13 cellular contexts compared by ENCODE assay signal in the genomic region with DNA sequence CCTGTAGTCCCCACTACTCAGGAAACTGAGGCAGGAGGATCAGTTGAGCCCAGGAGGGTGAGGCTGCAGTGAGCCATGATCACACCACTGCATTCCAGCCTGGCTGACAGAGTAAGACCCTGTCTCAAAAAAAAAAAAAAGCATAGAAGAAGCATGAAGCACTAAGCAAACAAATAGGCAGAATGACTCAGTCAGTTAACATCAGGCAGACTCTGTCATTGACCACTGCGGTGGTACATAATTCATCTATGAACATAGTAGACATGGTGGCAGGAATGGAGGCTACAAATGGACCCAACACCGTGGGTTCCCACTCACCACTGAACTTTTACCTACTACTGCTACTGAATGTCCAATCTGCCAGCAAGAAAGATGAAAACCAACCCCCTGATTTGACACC. TPM values are rescaled to one million over a fixed set of nuclear protein-coding genes. Genes with fewer than 3 reads are reported as not detected.
A peak's percentile ranks its signal among the peaks of the same experiment; 100 is the strongest.
DNase-seq lines count a peak whose midpoint lies in the region; ATAC-seq and TF ChIP-seq lines count a peak whose summit lies in the region.
"Had no signal": no experiment of that assay in that cellular context is flagged by ENCODE, and none has a peak within 500 bp of the region (broad histone marks: within the 10 kb centered on the region; RNA-seq: fewer than 3 reads in every experiment).

No MANE protein-coding gene starts in this region.

- peaks cover 21 to 24% of the 10 kb centered on the region in 2 donors for H3K27me3 Mint-ChIP-seq in stimulated activated naive B cell treated with anti-CD40 and anti-IgM and Interleukin-4, amounts not matched to agents 10 μg/mL and 1 μg/mL and 100 μg/mL, for 72 hours

- H3K27ac Mint-ChIP-seq in stimulated activated naive B cell treated with anti-CD40 and anti-IgM and Interleukin-4, amounts not matched to agents 10 μg/mL and 1 μg/mL and 100 μg/mL, for 72 hours: no peak overlapping the region
- H3K27ac Mint-ChIP-seq: activated naive CD4-positive, alpha-beta T cell treated with anti-CD3 and anti-CD28 coated beads, Interleukin-2, amount 50 U/mL, for 72 hours had no signal

- H3K4me1 Mint-ChIP-seq in stimulated activated naive B cell treated with anti-CD40 and anti-IgM and Interleukin-4, amounts not matched to agents 10 μg/mL and 1 μg/mL and 100 μg/mL, for 72 hours: peaks cover 0 to 2% of the 10 kb centered on the region in 2 donors

- DNase-seq in AG09309 (ENCODE audit: low read depth) (peak; percentile 27), HT1080 (ENCODE audit: low read depth) (peak; percentile 92), amniotic epithelial cell (ENCODE audit: low read depth) (peak; percentile 54), iris pigment epithelial cell (ENCODE audit: low read depth) (peak; percentile 88), NCI-H146 (lab: John Stamatoyannopoulos, UW) (no peak)
- DNase-seq in stimulated activated naive B cell treated with anti-CD40 and anti-IgM and Interleukin-4, amounts not matched to agents 10 μg/mL and 1 μg/mL and 100 μg/mL, for 72 hours: no peak
- DNase-seq: cortex of kidney, head of caudate nucleus, nucleus accumbens had no signal

- no peaks in the 10 kb centered on the region for H3K9me3 Mint-ChIP-seq in stimulated activated naive B cell treated with anti-CD40 and anti-IgM and Interleukin-4, amounts not matched to agents 10 μg/mL and 1 μg/mL and 100 μg/mL, for 72 hours
- H3K9me3 Mint-ChIP-seq: activated naive CD4-positive, alpha-beta T cell treated with anti-CD3 and anti-CD28 coated beads, Interleukin-2, amount 50 U/mL, for 72 hours had no signal

- TF ChIP-seq CTCF in AG09309 (IDR thresholded peaks at IDR 0.05; ENCODE audit: control insufficient read depth, insufficient read depth, low read depth, low read length, missing control alignments): no peak

- no peak overlapping the region for H3K4me3 Mint-ChIP-seq in stimulated activated naive B cell treated with anti-CD40 and anti-IgM and Interleukin-4, amounts not matched to agents 10 μg/mL and 1 μg/mL and 100 μg/mL, for 72 hours

- no peak for ATAC-seq in GM19023 (IDR thresholded peaks at IDR 0.05; ENCODE audit: unreplicated experiment)
- no peak for ATAC-seq in GM19455 (IDR thresholded peaks at IDR 0.05; ENCODE audit: unreplicated experiment)
- ATAC-seq in stimulated activated naive B cell treated with anti-CD40 and anti-IgM and Interleukin-4, amounts not matched to agents 10 μg/mL and 1 μg/mL and 100 μg/mL, for 72 hours (replicated peaks): no peak
- ATAC-seq: activated naive CD4-positive, alpha-beta T cell treated with anti-CD3 and anti-CD28 coated beads, Interleukin-2, amount 50 U/mL, for 72 hours had no signal

- no peak overlapping the region for H3K4me3 ChIP-seq in AG09309 (ENCODE audit: control insufficient read depth, low read depth, low read length)
- H3K4me3 ChIP-seq: BLaER1 had no signal

- no peaks in the 10 kb centered on the region for H3K36me3 Mint-ChIP-seq in stimulated activated naive B cell treated with anti-CD40 and anti-IgM and Interleukin-4, amounts not matched to agents 10 μg/mL and 1 μg/mL and 100 μg/mL, for 72 hours
- H3K36me3 Mint-ChIP-seq: activated naive CD4-positive, alpha-beta T cell treated with anti-CD3 and anti-CD28 coated beads, Interleukin-2, amount 50 U/mL, for 72 hours had no signal

RNA-seq across cellular contexts. Expression of gene ASXL2, which starts 7.6 kb away (rescaled TPM):
- total RNA-seq in HT1080 (2014; rRNA removed; shearing (Covaris generic)): 13.2 and 13.9 TPM in 2 replicates
- 7.9 and 12.4 TPM in 2 replicates for polyA plus RNA-seq in HT1080 (2015; cell fraction: cytosol; rRNA removed)
- 23.1 and 23.8 TPM in 2 replicates for polyA plus RNA-seq in HT1080 (2015; cell fraction: nucleus; rRNA removed)

Comparison
In these comparisons a context has a peak if more than half of its experiments do, and no peak if none do; other contexts are left out.
1. DNase-seq: peak in AG09309 (single experiment), HT1080 (single experiment), amniotic epithelial cell (single experiment) and iris pigment epithelial cell (single experiment); none in NCI-H146 (single experiment) and stimulated activated naive B cell treated with anti-CD40 and anti-IgM and Interleukin-4, amounts not matched to agents 10 μg/mL and 1 μg/mL and 100 μg/mL, for 72 hours (single experiment).